Comparison of ENCODE assay signal across 11 cellular contexts in the genomic region with DNA sequence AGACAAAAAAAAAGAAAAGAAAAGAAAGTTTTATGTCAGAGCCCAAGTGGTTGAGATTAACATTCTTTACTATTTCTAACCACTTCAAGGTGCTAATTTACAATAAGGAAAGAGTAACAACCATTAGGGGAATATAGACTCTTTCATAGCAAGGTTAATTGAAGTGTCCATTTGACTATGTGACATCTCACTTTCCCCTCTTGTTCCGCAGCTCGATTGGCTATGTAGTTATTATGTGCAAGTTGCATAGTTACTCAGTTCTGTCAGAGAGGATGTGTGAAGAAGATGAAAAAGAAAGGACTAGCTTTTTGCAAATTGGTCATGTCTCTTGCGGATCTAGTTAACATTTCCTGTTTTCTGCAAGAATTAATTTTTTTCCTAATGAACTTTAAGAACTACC.
"Had no signal": no experiment of that assay in that cellular context is flagged by ENCODE, and none has a peak within 500 bp of the region (broad histone marks: within the 10 kb centered on the region; RNA-seq: fewer than 3 reads in every experiment).

No MANE protein-coding gene starts in this region.

- H3K36me3 Mint-ChIP-seq: IgD-negative memory B cell had no signal

- FAIRE-seq: H1, H54, HepG2 had no signal

- ATAC-seq: GM23338, HepG2 had no signal

- H3K27me3 Mint-ChIP-seq: IgD-negative memory B cell had no signal

- H3K27ac ChIP-seq: HL-60, KMS-11 had no signal

- H3K4me3 ChIP-seq: GM23338 had no signal

- H3K9ac ChIP-seq: KMS-11 had no signal

- H2AFZ ChIP-seq: GM23338 had no signal

- H3K4me3 Mint-ChIP-seq: GM23338, H9, IgD-negative memory B cell had no signal

- H3K9me3 Mint-ChIP-seq: GM23338, H9 had no signal

- H3K4me2 ChIP-seq: GM23338, KMS-11 had no signal

- H3K27ac Mint-ChIP-seq: GM23338, H9, IgD-negative memory B cell had no signal

- DNase-seq: H9, HCEC 1CT, Karpas-422, KBM-7 had no signal
